1 cellular context compared by ENCODE assay signal in the genomic region with DNA sequence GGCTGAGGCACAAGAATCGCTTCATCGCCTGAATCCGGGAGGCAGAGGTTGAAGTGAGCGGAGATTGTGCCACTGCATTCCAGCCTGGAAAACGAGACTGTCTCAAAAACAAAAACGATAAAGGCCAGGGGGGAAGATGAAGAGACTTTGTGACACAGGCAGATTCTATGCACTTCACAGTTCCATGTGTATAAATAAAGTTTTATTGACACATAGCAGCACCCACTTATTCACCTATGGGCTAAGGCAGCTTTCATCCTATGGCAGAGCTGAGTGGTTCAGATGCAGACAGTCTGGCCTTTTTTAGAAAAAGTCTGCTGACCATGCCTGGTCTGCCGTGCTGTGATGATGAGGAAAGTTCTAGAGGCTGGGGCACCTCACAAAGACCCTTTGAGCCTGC.
TF ChIP-seq lines count a peak whose summit lies in the region.

No MANE protein-coding gene starts in this region.

TF ChIP-seq in K562, 482 proteins besides CTCF, POLR2A, EP300 and RAD21:
- TF ChIP-seq ZNF121 (CRISPR knock-in tag; conservative IDR thresholded peaks at IDR 0.05), result no peak
- TF ChIP-seq ZBTB40 (IDR thresholded peaks at IDR 0.05), result peak; percentile 96
- TF ChIP-seq ZBTB40 (CRISPR knock-in tag; IDR thresholded peaks at IDR 0.05), result peak; percentile 97
- TF ChIP-seq MLLT1 (IDR thresholded peaks at IDR 0.05), result no peak
TF ChIP-seq in K562: peak in this region for 1.
